8 cellular contexts compared by ENCODE assay signal in the genomic region with DNA sequence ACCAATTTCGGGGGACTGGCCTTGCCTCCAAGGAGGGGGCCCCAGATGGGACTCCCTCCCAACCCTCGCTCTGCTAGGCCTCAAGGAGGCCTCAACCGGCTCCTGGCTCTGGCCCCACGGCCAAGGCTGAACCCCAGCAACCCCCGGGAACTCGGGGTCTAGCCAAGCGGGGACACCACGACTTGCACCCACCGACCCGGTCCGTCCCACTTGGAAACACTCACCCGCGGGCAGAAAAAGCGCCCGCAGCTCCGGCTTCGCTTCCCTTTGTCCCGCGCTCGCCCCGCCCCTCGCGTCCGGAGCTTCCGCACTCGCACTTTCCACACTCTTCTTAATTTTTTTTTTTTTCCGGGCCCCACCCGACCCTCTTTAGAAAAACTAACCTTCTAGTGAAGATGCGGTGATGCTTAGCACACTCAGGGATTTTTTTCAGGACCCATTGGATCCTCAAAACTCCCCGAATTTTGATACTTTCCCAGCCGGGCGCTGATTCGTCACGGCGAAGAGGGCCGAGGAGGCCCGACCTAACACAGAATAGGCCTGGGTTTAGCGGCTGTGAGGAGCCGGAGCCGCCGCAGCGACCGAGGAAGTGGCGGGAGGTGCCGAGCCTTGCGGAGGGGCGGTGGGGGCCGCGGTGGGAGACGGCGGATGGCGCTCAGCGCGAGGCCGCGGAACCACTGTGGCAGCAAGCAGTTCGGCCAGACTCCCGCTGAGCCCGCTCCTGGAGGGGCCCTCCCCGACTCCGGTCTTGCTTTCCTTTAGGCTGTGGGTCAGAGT. TPM values are rescaled to one million over a fixed set of nuclear protein-coding genes. Genes with fewer than 3 reads are reported as not detected.
DNase-seq lines count a peak whose midpoint lies in the region; ATAC-seq and TF ChIP-seq lines count a peak whose summit lies in the region.

A gene (minus strand): TSS at position 270 of the 777 bp plus-strand sequence. CDS start 2,016 bp downstream, outside the sequence.

- no peaks in the 10 kb centered on the region for H3K9me3 Mint-ChIP-seq in activated CD4-positive, alpha-beta T cell treated with anti-CD3 and anti-CD28 coated beads, Interleukin-2, amount 10 ng/mL, durations not matched to agents 24 days and 14 days

- peaks cover 31% of the 10 kb centered on the region for H3K4me1 Mint-ChIP-seq in activated CD4-positive, alpha-beta T cell treated with anti-CD3 and anti-CD28 coated beads, Interleukin-2, amount 10 ng/mL, durations not matched to agents 24 days and 14 days

- H3K36me3 Mint-ChIP-seq in activated CD4-positive, alpha-beta T cell treated with anti-CD3 and anti-CD28 coated beads, Interleukin-2, amount 10 ng/mL, durations not matched to agents 24 days and 14 days (ENCODE audit: low read depth), result peaks cover 27% of the 10 kb centered on the region

- no peaks in the 10 kb centered on the region for H3K36me3 ChIP-seq in colonic mucosa

- H3K4me3 ChIP-seq in colonic mucosa, result peak within 1 kb of the TSS; percentile 69

- peak within 1 kb of the TSS; percentile 93 to 99 for H3K9ac ChIP-seq in colonic mucosa (ENCODE audit: low read depth in 2 of 2, low read length in 2 of 2)

- H3K4me3 Mint-ChIP-seq in activated CD4-positive, alpha-beta T cell treated with anti-CD3 and anti-CD28 coated beads, Interleukin-2, amount 10 ng/mL, durations not matched to agents 24 days and 14 days, result peak within 1 kb of the TSS; percentile 93

- H3K27ac ChIP-seq in colonic mucosa, result peak within 1 kb of the TSS; percentile 97

- no peaks in the 10 kb centered on the region for H3K9me3 ChIP-seq in colonic mucosa

- H3K27ac Mint-ChIP-seq in activated CD4-positive, alpha-beta T cell treated with anti-CD3 and anti-CD28 coated beads, Interleukin-2, amount 10 ng/mL, durations not matched to agents 24 days and 14 days, result peak within 1 kb of the TSS; percentile 95

- DNase-seq in SIG-M5 treated with dmso at 0.1 percent for 504 hours (lab: John Stamatoyannopoulos, UW; ENCODE audit: unreplicated experiment) (peak; percentile 71), SIG-M5 (lab: John Stamatoyannopoulos, UW) (no peak), NCI-H460 (ENCODE audit: extremely low read depth, low read depth) (peak; percentile 49), colonic mucosa (peak; percentile 76), left colon (peak; percentile 69 to 79)
- peak; percentile 92 for DNase-seq in activated CD4-positive, alpha-beta T cell treated with anti-CD3 and anti-CD28 coated beads, Interleukin-2, amount 10 ng/mL, durations not matched to agents 24 days and 14 days
- peak; percentile 50 to 55 (median 52) for DNase-seq in stimulated activated CD4-positive, alpha-beta T cell treated with anti-CD3 and anti-CD28 coated beads, Interleukin-1b, Interleukin-23, amount 100 ng/mL, for 24 hours (ENCODE audit: low read depth in 4 of 4, low spot score in 1 of 4)

- ATAC-seq in HG03135 (IDR thresholded peaks at IDR 0.05; ENCODE audit: unreplicated experiment) (peak; percentile 50), left colon (peak; percentile 92)

- no peaks in the 10 kb centered on the region for H3K27me3 Mint-ChIP-seq in activated CD4-positive, alpha-beta T cell treated with anti-CD3 and anti-CD28 coated beads, Interleukin-2, amount 10 ng/mL, durations not matched to agents 24 days and 14 days

- H3K4me1 ChIP-seq in colonic mucosa, result peaks cover 3% of the 10 kb centered on the region

- H3K27me3 ChIP-seq in colonic mucosa, result no peaks in the 10 kb centered on the region

- no peak for TF ChIP-seq CTCF in colonic mucosa (IDR thresholded peaks at IDR 0.05)

- intact Hi-C loops in activated CD4-positive, alpha-beta T cell treated with anti-CD3 and anti-CD28 coated beads, Interleukin-2, amount 10 ng/mL, durations not matched to agents 24 days and 14 days (cut with micrococcal nuclease), result loop anchor here (2.0 to 5.0 kb wide), 2 partner anchors 27 to 1020 kb away; no protein-coding TSS in a partner anchor
- intact Hi-C loops in colonic mucosa (cut with DNase I), result no loop called here
- intact Hi-C loops in left colon (cut with DNase I, micrococcal nuclease), result no loop called here

RNA-seq across cellular contexts. Expression of the gene that starts here (rescaled TPM):
- total RNA-seq in NCI-H460 (2014; rRNA removed; shearing (Covaris generic)), result 101 and 107 TPM in 2 replicates
- polyA plus RNA-seq in NCI-H460 (2014; cell fraction: nucleus; rRNA removed), result 57.4 and 66.7 TPM in 2 replicates
- 122 and 125 TPM in 2 replicates for total RNA-seq in activated CD4-positive, alpha-beta T cell treated with anti-CD3 and anti-CD28 coated beads, Interleukin-2, amount 10 ng/mL, durations not matched to agents 24 days and 14 days
- total RNA-seq in colonic mucosa, result 10 to 100 TPM; 73.0 to 80.9 TPM
- total RNA-seq in left colon, result 10 to 100 TPM; 74.5 to 76.4 TPM
